In the genomic region with DNA sequence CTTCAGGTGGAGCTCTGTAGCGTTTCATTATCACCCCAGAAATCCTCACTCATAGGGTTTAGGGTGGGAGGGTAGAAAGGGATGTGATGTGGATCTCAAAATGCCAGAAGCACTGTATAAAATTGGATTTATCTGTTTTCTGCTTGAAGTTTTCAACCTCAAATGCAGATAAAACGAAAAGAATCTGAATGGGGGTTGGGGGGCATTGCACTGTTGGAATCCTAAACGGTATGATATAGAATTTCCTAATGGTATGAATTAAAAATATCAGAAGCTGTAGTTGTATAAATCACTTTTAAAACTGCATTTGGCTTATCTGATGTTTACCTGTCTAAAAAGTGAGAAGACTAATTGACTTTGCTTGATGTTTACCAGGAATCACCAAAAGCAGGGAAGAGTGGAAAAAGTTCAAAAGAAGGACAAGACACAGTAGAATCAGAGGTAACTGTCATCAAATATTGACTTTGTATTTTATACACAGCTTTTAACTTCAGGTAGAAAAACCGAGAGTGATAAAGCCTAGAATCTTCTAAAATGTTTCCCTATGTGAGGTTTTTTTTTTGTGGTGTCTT, we compare ENCODE assay signal across 8 cellular contexts. TPM values are rescaled to one million over a fixed set of nuclear protein-coding genes. Genes with fewer than 3 reads are reported as not detected.
DNase-seq lines count a peak whose midpoint lies in the region; ATAC-seq, FAIRE-seq and TF ChIP-seq lines count a peak whose summit lies in the region.

No MANE protein-coding gene starts in this region.

- TF ChIP-seq CTCF in heart right ventricle (IDR thresholded peaks at IDR 0.05) (no peak), bronchial epithelial cell (IDR thresholded peaks at IDR 0.05; ENCODE audit: insufficient read depth, low read length, severe bottlenecking) (no peak), mesothelial cell of epicardium (IDR thresholded peaks at IDR 0.05; ENCODE audit: unreplicated experiment) (no peak), vagina (IDR thresholded peaks at IDR 0.05) (no peak)

- FAIRE-seq in bronchial epithelial cell (lab: Jason Lieb, UNC) = no peak

- H3K4me1 ChIP-seq in heart right ventricle (peaks cover 0 to 25% (median 11%) of the 10 kb centered on the region in 9 donors), vagina (peaks cover 12% of the 10 kb centered on the region)

- H3K9me3 ChIP-seq in heart right ventricle (no peaks in the 10 kb centered on the region), vagina (no peaks in the 10 kb centered on the region)

- H3K27me3 ChIP-seq in heart right ventricle = no peaks in the 10 kb centered on the region
- no peaks in the 10 kb centered on the region for H3K27me3 ChIP-seq in bronchial epithelial cell (ENCODE audit: control insufficient read depth, insufficient read depth, low read length)
- H3K27me3 ChIP-seq in vagina = no peaks in the 10 kb centered on the region

- peaks cover 16% of the 10 kb centered on the region for H3K4me1 Mint-ChIP-seq in mesothelial cell of epicardium

- peaks cover 0 to 43% (median 5%) of the 10 kb centered on the region in 9 donors for H3K36me3 ChIP-seq in heart right ventricle
- H3K36me3 ChIP-seq in bronchial epithelial cell (ENCODE audit: control insufficient read depth, insufficient read depth, low read length) = no peaks in the 10 kb centered on the region
- peaks cover 0 to 7% of the 10 kb centered on the region in 2 donors for H3K36me3 ChIP-seq in vagina

- H3K9me3 Mint-ChIP-seq in mesothelial cell of epicardium = no peaks in the 10 kb centered on the region

- ATAC-seq in heart right ventricle = no peak
- no peak for ATAC-seq in Right ventricle myocardium inferior
- no peak for ATAC-seq in HG02588 (IDR thresholded peaks at IDR 0.05; ENCODE audit: unreplicated experiment)

- DNase-seq in heart right ventricle (no peak), Right ventricle myocardium inferior (ENCODE audit: missing footprints) (no peak), bronchial epithelial cell (ENCODE audit: low read depth) (no peak), mesothelial cell of epicardium (ENCODE audit: low spot score in 2 of 2, unreplicated experiment in 2 of 2) (no peak), vagina (ENCODE audit: extremely low spot score in 2 of 2) (no peak), NCI-H2171 treated with DMSO at 0.1 percent for 48 hours (lab: John Stamatoyannopoulos, UW) (no peak), NCI-H2196 treated with DMSO at 0.1 percent for 48 hours (lab: John Stamatoyannopoulos, UW; ENCODE audit: unreplicated experiment) (no peak)

- intact Hi-C loops in heart right ventricle (cut with DNase I) = loop anchor here in 4 of 10 donors (5.0 to 10.0 kb wide), 5 partner anchors 50 to 200 kb away; a partner anchor contains a TSS
- intact Hi-C loops in Right ventricle myocardium inferior (cut with DNase I) = loop anchor here (5.0 kb wide), 2 partner anchors 140 to 555 kb away; a partner anchor contains a TSS
- intact Hi-C loops in vagina (cut with DNase I) = loop anchor here (5.0 kb wide), 1 partner anchor 200 kb away; a partner anchor contains a TSS

- peaks cover 20% of the 10 kb centered on the region for H3K36me3 Mint-ChIP-seq in mesothelial cell of epicardium

- peaks cover 13% of the 10 kb centered on the region for H3K27me3 Mint-ChIP-seq in mesothelial cell of epicardium (ENCODE audit: low read depth)

- H3K27ac ChIP-seq in heart right ventricle (peak overlapping the region in 7 of 10 donors; percentile 72 to 89 (median 83)), vagina (peak overlapping the region; percentile 80)

- TF ChIP-seq POLR2A in vagina (IDR thresholded peaks at IDR 0.05) = no peak

- WGBS in heart right ventricle, 2 donors = 33 to 34% methylated on average over 4 of the region's 4 CpGs

- H3K4me3 ChIP-seq in heart right ventricle (peak overlapping the region; percentile 60 to 86 (median 77)), bronchial epithelial cell (ENCODE audit: low read depth, low read length) (peak overlapping the region; percentile 58), vagina (peak overlapping the region; percentile 78 to 91)

- peak overlapping the region; percentile 89 for H3K27ac Mint-ChIP-seq in mesothelial cell of epicardium

- H3K4me3 Mint-ChIP-seq in mesothelial cell of epicardium = peak overlapping the region; percentile 85

RNA-seq across cellular contexts. Expression of a gene that starts 1.1 kb away (rescaled TPM):
- total RNA-seq in heart right ventricle (100 to 1,000 TPM; 183 to 257 (median 224) TPM), Right ventricle myocardium inferior (199 TPM), bronchial epithelial cell (71.3 and 104 TPM in 2 replicates), mesothelial cell of epicardium (115 to 126 TPM (median 125 TPM) in 3 replicates), vagina (88.1 TPM)
- polyA plus RNA-seq in heart right ventricle = 100 to 1,000 TPM in 1 of 2 donors, 10 to 100 TPM in 1; 66.8 to 157 TPM
